In genomic region chr16:5058476-5058875, GRCh38 we compare ENCODE assay signal across 11 cellular contexts. TPM values are rescaled to one million over a fixed set of nuclear protein-coding genes. Genes with fewer than 3 reads are reported as not detected.
DNase-seq lines count a peak whose midpoint lies in the region; ATAC-seq and TF ChIP-seq lines count a peak whose summit lies in the region.
"Had no signal": no experiment of that assay in that cellular context is flagged by ENCODE, and none has a peak within 500 bp of the region (broad histone marks: within the 10 kb centered on the region; RNA-seq: fewer than 3 reads in every experiment).

No MANE protein-coding gene starts in this region.

- peaks cover 0 to 3% (median 0%) of the 10 kb centered on the region in 4 donors for H3K4me1 ChIP-seq in stomach
- H3K4me1 ChIP-seq: thyroid gland had no signal

- no peak overlapping the region for H3K4me3 ChIP-seq in AG04450 (ENCODE audit: low read depth, low read length)
- no peak overlapping the region for H3K4me3 ChIP-seq in GM12875 (ENCODE audit: low read depth, low read length)
- no peak overlapping the region for H3K4me3 ChIP-seq in WERI-Rb-1 (ENCODE audit: low read depth, low read length)
- 0 out of 2 replicates have a peak overlapping the region, but pooled peaks have one; percentile 1 for H3K4me3 ChIP-seq in iPS-18c (ENCODE audit: insufficient read depth, low read depth, low read length)
- H3K4me3 ChIP-seq in stomach = no peak overlapping the region
- H3K4me3 ChIP-seq: thyroid gland had no signal

- H3K9me3 ChIP-seq in AG04450 (ENCODE audit: control insufficient read depth, insufficient read depth, low read length) (no peaks in the 10 kb centered on the region), WERI-Rb-1 (ENCODE audit: severe bottlenecking) (no peaks in the 10 kb centered on the region), iPS-18c (ENCODE audit: control insufficient read depth, insufficient read depth, low read length) (no peaks in the 10 kb centered on the region), stomach (no peaks in the 10 kb centered on the region)
- H3K9me3 ChIP-seq: thyroid gland had no signal

- intact Hi-C loops in stomach (cut with DNase I; ENCODE audit: low total_unique reads) = no loop called here

- 59 to 78% (median 72%) methylated on average over 7 of the region's 7 CpGs for WGBS in stomach, 5 donors

- DNase-seq in AG04450 (ENCODE audit: low read depth, low spot score) (no peak), WERI-Rb-1 (peak; percentile 27), germinal center (ENCODE audit: low spot score) (no peak), activated gamma-delta T cell (lab: John Stamatoyannopoulos, UW) (no peak), stomach (no peak)
- DNase-seq: activated T-cell treated with anti-CD3 and anti-CD28 coated beads for 4 hours, NCI-H187 treated with DMSO at 0.1 percent for 48 hours, thyroid gland had no signal

- POLR2A ChIA-PET in AG04450 (lab: Yijun Ruan, JAX) = interaction anchor here (0.8 kb wide), 1 partner anchor 13 kb away, joined by 3 read pairs; the partner anchor contains the start of gene ALG1

- no peak for TF ChIP-seq EP300 in stomach (IDR thresholded peaks at IDR 0.05)

- CTCF ChIA-PET in AG04450 (lab: Charles Lee) = interaction anchor here (0.6 to 0.7 kb wide), 2 partner anchors 23 to 24 kb away, joined by 3 read pairs; no protein-coding TSS in a partner anchor

- TF ChIP-seq CTCF in AG04450 (IDR thresholded peaks at IDR 0.05; ENCODE audit: low read depth, low read length) (peak; percentile 48), GM12875 (IDR thresholded peaks at IDR 0.05; ENCODE audit: borderline replicate concordance, insufficient read depth, low read depth, low read length) (0 out of 2 replicates have a peak, but pooled peaks have one; percentile 1), WERI-Rb-1 (IDR thresholded peaks at IDR 0.05; ENCODE audit: low read depth, low read length) (peak; percentile 36; the same call in 1 of the 2 replicates), stomach (IDR thresholded peaks at IDR 0.05) (no peak)

- H3K27ac ChIP-seq in AG04450 (ENCODE audit: low read depth, low read length) = no peak overlapping the region
- no peak overlapping the region for H3K27ac ChIP-seq in WERI-Rb-1
- no peak overlapping the region for H3K27ac ChIP-seq in stomach
- H3K27ac ChIP-seq: thyroid gland had no signal

- H3K27me3 ChIP-seq in AG04450 (ENCODE audit: control insufficient read depth, insufficient read depth, low read length) = peaks cover 19% of the 10 kb centered on the region
- no peaks in the 10 kb centered on the region for H3K27me3 ChIP-seq in WERI-Rb-1 (ENCODE audit: insufficient read depth, low read depth, severe bottlenecking)
- H3K27me3 ChIP-seq in stomach = no peaks in the 10 kb centered on the region
- H3K27me3 ChIP-seq: thyroid gland had no signal

- H3K36me3 ChIP-seq in WERI-Rb-1 (no peaks in the 10 kb centered on the region), stomach (peaks cover 0 to 51% (median 36%) of the 10 kb centered on the region in 4 donors)

- no peak for TF ChIP-seq POLR2A in stomach (IDR thresholded peaks at IDR 0.05)

- ATAC-seq in GM18868 (IDR thresholded peaks at IDR 0.05; ENCODE audit: unreplicated experiment) = no peak

RNA-seq across cellular contexts. Expression of gene C16orf89, which starts 7.3 kb away (rescaled TPM):
- 1.2 and 1.3 TPM in 2 replicates for polyA plus RNA-seq in AG04450 (2011; rRNA removed)
- not detected in 2 replicates for polyA minus RNA-seq in AG04450 (2011; rRNA and poly(A)+ RNA removed)
- total RNA-seq in stomach = 10 to 100 TPM in 4 of 5 donors, 1 to 10 TPM in 1; 7.6 to 81.3 (median 11.7) TPM
- 100 to 1,000 TPM in 1 of 3 donors, 10 to 100 TPM in 2; 90.5 to 135 (median 96.5) TPM for polyA plus RNA-seq in stomach

RNA-seq across cellular contexts. Expression of gene ALG1, which starts 13.2 kb away (rescaled TPM):
- polyA plus RNA-seq in AG04450 (2011; rRNA removed) (35.4 and 39.3 TPM in 2 replicates), stomach (10 to 100 TPM in 2 of 3 donors, 1 to 10 TPM in 1; 9.6 to 16.6 (median 11.2) TPM)
- polyA minus RNA-seq in AG04450 (2011; rRNA and poly(A)+ RNA removed) = 46.1 and 60.9 TPM in 2 replicates
- total RNA-seq in stomach = 10 to 100 TPM in 4 of 5 donors, 1 to 10 TPM in 1; 4.5 to 53.9 (median 27.5) TPM

RNA-seq across cellular contexts. Expression of gene NAGPA, which starts 24.7 kb away (rescaled TPM):
- polyA plus RNA-seq in AG04450 (2011; rRNA removed) (7.9 and 8.9 TPM in 2 replicates), stomach (10 to 100 TPM; 10.0 to 19.4 (median 11.8) TPM)
- polyA minus RNA-seq in AG04450 (2011; rRNA and poly(A)+ RNA removed) = 5.7 and 8.4 TPM in 2 replicates
- total RNA-seq in stomach = 100 to 1,000 TPM in 2 of 5 donors, 10 to 100 TPM in 3; 19.6 to 139 (median 31.2) TPM

RNA-seq across cellular contexts. Expression of gene EEF2KMT, which starts 39.1 kb away (rescaled TPM):
- polyA plus RNA-seq in AG04450 (2011; rRNA removed) = 6.1 and 8.2 TPM in 2 replicates
- polyA minus RNA-seq in AG04450 (2011; rRNA and poly(A)+ RNA removed) = 3.8 and 7.2 TPM in 2 replicates
- total RNA-seq in stomach = 1 to 10 TPM in 3 of 5 donors, not detected in 2; 2.5 to 9.9 (median 6.6) TPM
- 1 to 10 TPM; 6.3 to 9.6 (median 6.4) TPM for polyA plus RNA-seq in stomach

Comparison
In these comparisons a context has a peak if more than half of its experiments do, and no peak if none do; other contexts are left out.
1. CTCF ChIP-seq: peak in AG04450 (single experiment), GM12875 (single experiment) and WERI-Rb-1 (single experiment); none in stomach (0 of 7).
2. RNA of gene C16orf89, which starts 7.3 kb away (polyA plus RNA-seq): 90.5 to 135 TPM in stomach; 1.2 to 1.3 TPM in AG04450; every median in the first group is over 10 times any median in the second.